ENCODE assay signal across 1 cellular context in genomic region chr17:58565389-58566311, GRCh38.
TF ChIP-seq lines count a peak whose summit lies in the region.

No MANE protein-coding gene starts in this region.

TF ChIP-seq in GM23338, 12 proteins besides CTCF, POLR2A, EP300 and RAD21 (continued from another document):
- TF ChIP-seq ZNF462 (CRISPR knock-in tag; IDR thresholded peaks at IDR 0.05) (no peak), EZH2 (IDR thresholded peaks at IDR 0.05; ENCODE audit: low read depth, unreplicated experiment) (no peak), STAT1 (IDR thresholded peaks at IDR 0.05; ENCODE audit: unreplicated experiment) (no peak), REST (IDR thresholded peaks at IDR 0.05; ENCODE audit: unreplicated experiment) (no peak), ZNF114 (CRISPR knock-in tag; IDR thresholded peaks at IDR 0.05) (no peak)
